In genomic region chr2:148299616-148300015, GRCh38 we compare ENCODE assay signal across 30 cellular contexts.
"Had no signal": no experiment of that assay in that cellular context is flagged by ENCODE, and none has a peak within 500 bp of the region (broad histone marks: within the 10 kb centered on the region; RNA-seq: fewer than 3 reads in every experiment).

No MANE protein-coding gene starts in this region.

- H3K36me3 ChIP-seq: adrenal gland, esophagus muscularis mucosa, gastrocnemius medialis, heart left ventricle had no signal

- H3K4me3 ChIP-seq: adrenal gland, body of pancreas, esophagus muscularis mucosa, gastrocnemius medialis, heart left ventricle had no signal

- H3K27ac ChIP-seq: adrenal gland, body of pancreas, esophagus muscularis mucosa, foreskin keratinocyte, gastrocnemius medialis, heart left ventricle had no signal

- H3K27me3 ChIP-seq: adrenal gland, body of pancreas, esophagus muscularis mucosa, foreskin keratinocyte, gastrocnemius medialis, heart left ventricle had no signal

- ATAC-seq: activated CD4-positive, alpha-beta T cell treated with anti-CD3 and anti-CD28 coated beads for 36 hours; activated CD8-positive, alpha-beta memory T cell treated with anti-CD3 and anti-CD28 coated beads, Interleukin-2, amount 10 ng/mL, durations not matched to agents 7 days and 5 days; activated CD8-positive, alpha-beta T cell treated with anti-CD3 and anti-CD28 coated beads, Interleukin-2, amount 10 ng/mL, durations not matched to agents 7 days and 5 days; activated naive CD8-positive, alpha-beta T cell treated with anti-CD3 and anti-CD28 coated beads, Interleukin-2, amount 50 U/mL, for 24 hours; body of pancreas; foreskin keratinocyte; gastrocnemius medialis; heart left ventricle had no signal

- DNase-seq: activated CD4-positive, alpha-beta memory T cell treated with anti-CD3 and anti-CD28 coated beads for 36 hours; activated CD4-positive, alpha-beta T cell treated with anti-CD3 and anti-CD28 coated beads for 36 hours; activated CD4-positive, alpha-beta T cell treated with anti-CD3 and anti-CD28 coated beads, Interleukin-2, amount 10 ng/mL, durations not matched to agents 24 days and 14 days; activated CD4-positive, CD25-positive, alpha-beta regulatory T cell; activated CD4-positive, CD25-positive, alpha-beta regulatory T cell treated with anti-CD3 and anti-CD28 coated beads, Interleukin-2, amount 50 U/mL, for 72 hours; activated CD8-positive, alpha-beta memory T cell treated with anti-CD3 and anti-CD28 coated beads, Interleukin-2, amount 10 ng/mL, durations not matched to agents 7 days and 5 days; activated CD8-positive, alpha-beta memory T cell treated with anti-CD3 and anti-CD28 coated beads, Interleukin-2, amount 50 U/mL, for 4 hours; activated CD8-positive, alpha-beta T cell treated with anti-CD3 and anti-CD28 coated beads, Interleukin-2, amount 10 ng/mL, durations not matched to agents 7 days and 5 days; activated effector memory CD4-positive, alpha-beta T cell treated with anti-CD3 and anti-CD28 coated beads, Interleukin-2, amount 50 U/mL, for 16 hours; activated naive CD4-positive, alpha-beta T cell treated with anti-CD3 and anti-CD28 coated beads for 36 hours; activated naive CD8-positive, alpha-beta T cell treated with anti-CD3 and anti-CD28 coated beads for 36 hours; activated naive CD8-positive, alpha-beta T cell treated with anti-CD3 and anti-CD28 coated beads, Interleukin-2, amount 50 U/mL, for 24 hours; activated T-cell treated with anti-CD3 and anti-CD28 coated beads, Interleukin-2, amount 50 U/mL, for 1 hour; activated T-cell treated with anti-CD3 and anti-CD28 coated beads, Interleukin-2, amount 50 U/mL, for 48 hours; adrenal gland; amygdala; aorta; body of pancreas; caudate nucleus; cerebellar nuclear complex; cortex of kidney; effector memory CD4-positive, alpha-beta T cell; endodermal cell; erythroblast; foreskin keratinocyte; gastrocnemius medialis; glutamatergic neuron; heart left ventricle; T-helper 2 cell had no signal

- H3K4me1 ChIP-seq: adrenal gland, body of pancreas, foreskin keratinocyte had no signal

- H3K9me3 ChIP-seq: adrenal gland, body of pancreas, esophagus muscularis mucosa, gastrocnemius medialis, heart left ventricle had no signal
